Comparison of ENCODE assay signal across 14 cellular contexts in the genomic region with DNA sequence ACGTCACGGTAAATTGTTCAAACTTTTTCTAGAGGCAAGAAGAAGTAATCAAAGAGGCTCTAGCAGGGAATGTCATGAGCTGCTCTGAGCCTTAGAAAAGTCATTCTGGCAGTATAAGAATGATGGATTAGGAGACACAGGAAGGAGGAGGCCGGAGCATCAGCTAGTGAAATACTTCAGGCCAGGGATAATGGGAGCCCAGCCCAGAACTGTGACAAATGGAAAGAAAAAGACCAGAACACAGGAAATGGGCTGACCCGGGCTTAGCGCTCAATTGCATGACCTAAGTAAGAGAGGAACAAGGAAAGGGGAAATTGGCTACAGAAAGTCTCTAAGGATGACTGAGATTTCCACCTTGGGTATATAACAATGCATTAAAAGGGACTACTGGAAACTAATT.
DNase-seq lines count a peak whose midpoint lies in the region; ATAC-seq and TF ChIP-seq lines count a peak whose summit lies in the region.
"Had no signal": no experiment of that assay in that cellular context is flagged by ENCODE, and none has a peak within 500 bp of the region (broad histone marks: within the 10 kb centered on the region; RNA-seq: fewer than 3 reads in every experiment).

No MANE protein-coding gene starts in this region.

- H3K27me3 ChIP-seq in spleen (replicated peaks in 1 of 7): no peaks in the 10 kb centered on the region

- no peak overlapping the region for H3K4me3 Mint-ChIP-seq in activated naive CD4-positive, alpha-beta T cell treated with anti-CD3 and anti-CD28 coated beads, Interleukin-2, amount 10 ng/mL, durations not matched to agents 7 days and 5 days
- no peak overlapping the region for H3K4me3 Mint-ChIP-seq in activated CD8-positive, alpha-beta memory T cell treated with anti-CD3 and anti-CD28 coated beads, Interleukin-2, amount 10 ng/mL, durations not matched to agents 7 days and 5 days
- H3K4me3 Mint-ChIP-seq: CD14-positive monocyte, natural killer cell had no signal

- no peak overlapping the region for H3K27ac Mint-ChIP-seq in activated naive CD4-positive, alpha-beta T cell treated with anti-CD3 and anti-CD28 coated beads, Interleukin-2, amount 10 ng/mL, durations not matched to agents 7 days and 5 days
- H3K27ac Mint-ChIP-seq in activated CD8-positive, alpha-beta memory T cell treated with anti-CD3 and anti-CD28 coated beads, Interleukin-2, amount 10 ng/mL, durations not matched to agents 7 days and 5 days: no peak overlapping the region
- H3K27ac Mint-ChIP-seq: CD14-positive monocyte, natural killer cell had no signal

- no peaks in the 10 kb centered on the region for H3K4me1 Mint-ChIP-seq in activated naive CD4-positive, alpha-beta T cell treated with anti-CD3 and anti-CD28 coated beads, Interleukin-2, amount 10 ng/mL, durations not matched to agents 7 days and 5 days
- no peaks in the 10 kb centered on the region for H3K4me1 Mint-ChIP-seq in activated CD8-positive, alpha-beta memory T cell treated with anti-CD3 and anti-CD28 coated beads, Interleukin-2, amount 10 ng/mL, durations not matched to agents 7 days and 5 days
- H3K4me1 Mint-ChIP-seq: CD14-positive monocyte, natural killer cell had no signal

- no peak for TF ChIP-seq POLR2A in spleen (IDR thresholded peaks at IDR 0.05)

- CTCF ChIA-PET in activated naive CD4-positive, alpha-beta T cell treated with anti-CD3 and anti-CD28 coated beads, Interleukin-2, amount 10 ng/mL, durations not matched to agents 7 days and 5 days (lab: Charles Lee): no interaction called here
- CTCF ChIA-PET in activated CD8-positive, alpha-beta memory T cell treated with anti-CD3 and anti-CD28 coated beads, Interleukin-2, amount 10 ng/mL, durations not matched to agents 7 days and 5 days (lab: Charles Lee): no interaction called here

- peaks cover 0 to 20% (median 6%) of the 10 kb centered on the region in 6 donors for H3K4me1 ChIP-seq in spleen

- 19 to 40% (median 28%) methylated on average over 5 of the region's 5 CpGs for WGBS in spleen, 5 donors

- H3K9me3 Mint-ChIP-seq in activated naive CD4-positive, alpha-beta T cell treated with anti-CD3 and anti-CD28 coated beads, Interleukin-2, amount 10 ng/mL, durations not matched to agents 7 days and 5 days: peaks cover 36% of the 10 kb centered on the region
- peaks cover 9% of the 10 kb centered on the region for H3K9me3 Mint-ChIP-seq in activated CD8-positive, alpha-beta memory T cell treated with anti-CD3 and anti-CD28 coated beads, Interleukin-2, amount 10 ng/mL, durations not matched to agents 7 days and 5 days (ENCODE audit: low read depth)
- H3K9me3 Mint-ChIP-seq: natural killer cell had no signal

- DNase-seq in GM03348 (ENCODE audit: low spot score) (peak; percentile 79), coronary artery (ENCODE audit: low spot score) (no peak), left lobe of liver (ENCODE audit: low spot score) (no peak), spleen (no peak), NCI-H187 (lab: John Stamatoyannopoulos, UW) (no peak)
- no peak for DNase-seq in activated naive CD4-positive, alpha-beta T cell treated with anti-CD3 and anti-CD28 coated beads, Interleukin-2, amount 10 ng/mL, durations not matched to agents 7 days and 5 days
- no peak for DNase-seq in activated CD8-positive, alpha-beta memory T cell treated with anti-CD3 and anti-CD28 coated beads, Interleukin-2, amount 10 ng/mL, durations not matched to agents 7 days and 5 days
- DNase-seq: anterior cingulate cortex; natural killer cell; NCI-H1048; NK-92 treated with Interleukin-12 subunit alpha and Interleukin-12 subunit beta, amount 100 ng/mL, for 24 hours; stimulated activated CD4-positive, alpha-beta T cell treated with anti-CD3 and anti-CD28 coated beads, Interleukin-4, amount 100 ng/mL, for 24 hours had no signal

- intact Hi-C loops in spleen (cut with DNase I; ENCODE audit: low total_unique reads): no loop called here

- H3K4me3 ChIP-seq in coronary artery (no peak overlapping the region), spleen (no peak overlapping the region)

- ATAC-seq in left lobe of liver (peak; percentile 41), GM19467 (IDR thresholded peaks at IDR 0.05; ENCODE audit: unreplicated experiment) (no peak)
- no peak for ATAC-seq in activated CD8-positive, alpha-beta memory T cell treated with anti-CD3 and anti-CD28 coated beads, Interleukin-2, amount 10 ng/mL, durations not matched to agents 7 days and 5 days
- ATAC-seq: natural killer cell had no signal

- TF ChIP-seq CTCF in coronary artery (IDR thresholded peaks at IDR 0.05) (no peak), spleen (IDR thresholded peaks at IDR 0.05 in 8 of 11, conservative IDR thresholded peaks at IDR 0.05 in 3 of 11) (no peak)

- no peaks in the 10 kb centered on the region for H3K36me3 ChIP-seq in spleen

- H3K9me3 ChIP-seq in spleen: peaks cover 0 to 9% (median 0%) of the 10 kb centered on the region in 8 donors

- H3K27me3 Mint-ChIP-seq in activated naive CD4-positive, alpha-beta T cell treated with anti-CD3 and anti-CD28 coated beads, Interleukin-2, amount 10 ng/mL, durations not matched to agents 7 days and 5 days: no peaks in the 10 kb centered on the region
- H3K27me3 Mint-ChIP-seq in activated CD8-positive, alpha-beta memory T cell treated with anti-CD3 and anti-CD28 coated beads, Interleukin-2, amount 10 ng/mL, durations not matched to agents 7 days and 5 days: no peaks in the 10 kb centered on the region

- peak overlapping the region; percentile 38 to 68 for H3K27ac ChIP-seq in coronary artery
- peak overlapping the region in 7 of 8 donors; percentile 3 to 81 (median 67) for H3K27ac ChIP-seq in spleen

- no peaks in the 10 kb centered on the region for H3K36me3 Mint-ChIP-seq in activated naive CD4-positive, alpha-beta T cell treated with anti-CD3 and anti-CD28 coated beads, Interleukin-2, amount 10 ng/mL, durations not matched to agents 7 days and 5 days
- H3K36me3 Mint-ChIP-seq in activated CD8-positive, alpha-beta memory T cell treated with anti-CD3 and anti-CD28 coated beads, Interleukin-2, amount 10 ng/mL, durations not matched to agents 7 days and 5 days: no peaks in the 10 kb centered on the region
- H3K36me3 Mint-ChIP-seq: CD14-positive monocyte had no signal
